In the genomic region with DNA sequence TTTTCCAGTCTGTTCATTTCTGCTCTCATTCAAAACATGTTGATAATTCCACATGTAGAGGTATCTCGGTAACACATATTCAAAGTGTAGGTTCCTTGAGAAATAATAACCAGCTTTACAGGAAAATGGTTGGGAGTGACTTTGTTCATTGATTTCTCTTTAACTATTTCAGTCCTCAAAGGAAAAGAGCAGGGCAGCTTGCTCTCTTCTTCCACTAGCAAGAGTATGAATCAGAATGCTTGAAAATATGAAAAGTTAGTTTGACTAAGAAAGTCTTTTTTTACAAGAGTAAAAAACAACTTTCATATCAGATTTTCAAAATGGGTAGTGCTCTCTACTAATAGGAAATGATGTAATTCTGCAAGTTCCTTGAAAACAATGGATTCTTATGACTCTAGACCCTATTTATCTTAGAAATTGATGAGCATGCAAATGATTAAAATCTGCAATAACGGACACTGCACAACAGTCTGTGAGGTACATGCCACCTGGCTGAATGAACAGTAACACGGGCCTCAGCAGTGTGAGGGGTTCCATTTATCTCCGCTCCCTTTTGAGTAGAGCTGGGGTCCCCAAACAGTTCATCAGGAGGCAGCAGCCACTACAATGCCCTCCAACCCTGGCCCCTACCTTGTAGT, we compare ENCODE assay signal across 27 cellular contexts.
DNase-seq lines count a peak whose midpoint lies in the region; ATAC-seq and TF ChIP-seq lines count a peak whose summit lies in the region.
"Had no signal": no experiment of that assay in that cellular context is flagged by ENCODE, and none has a peak within 500 bp of the region (broad histone marks: within the 10 kb centered on the region; RNA-seq: fewer than 3 reads in every experiment).

No MANE protein-coding gene starts in this region.

- H3K4me1 ChIP-seq in breast epithelium (peaks cover 0 to under 1% of the 10 kb centered on the region in 2 donors), mammary epithelial cell (ENCODE audit: insufficient read depth, low read length) (peaks cover 5% of the 10 kb centered on the region), hepatocyte (ENCODE audit: insufficient read depth) (peaks cover 31% of the 10 kb centered on the region), subcutaneous abdominal adipose tissue (ENCODE audit: control insufficient read depth in 5 of 5, insufficient read depth in 5 of 5, low read length in 5 of 5) (peaks cover 0 to 16% (median 4%) of the 10 kb centered on the region in 5 donors)
- H3K4me1 ChIP-seq: BLaER1 had no signal

- no peak for ATAC-seq in WTC11
- ATAC-seq in activated CD8-positive, alpha-beta T cell treated with anti-CD3 and anti-CD28 coated beads, Interleukin-2, amount 10 ng/mL, durations not matched to agents 7 days and 5 days: no peak
- ATAC-seq: activated T-cell treated with anti-CD3 and anti-CD28 coated beads, Interleukin-2, amount 50 U/mL, for 4 hours; left colon had no signal

- H3K9me2 ChIP-seq in hepatocyte (replicated peaks; ENCODE audit: insufficient read depth): no peaks in the 10 kb centered on the region

- H3K9me3 ChIP-seq in breast epithelium (no peaks in the 10 kb centered on the region), mammary epithelial cell (replicated peaks; ENCODE audit: insufficient read depth, low read length) (no peaks in the 10 kb centered on the region), hepatocyte (ENCODE audit: low read depth) (no peaks in the 10 kb centered on the region), subcutaneous abdominal adipose tissue (ENCODE audit: control insufficient read depth in 5 of 5, low read length in 5 of 5) (no peaks in the 10 kb centered on the region)
- H3K9me3 ChIP-seq: esophagus squamous epithelium, Peyer's patch, stomach, tibial artery had no signal

- dilution Hi-C loops in mammary epithelial cell (cut with HindIII; ENCODE audit: low sequenced_read_pairs): no loop called here

- no peak for TF ChIP-seq POLR2A in breast epithelium (IDR thresholded peaks at IDR 0.05)

- intact Hi-C loops in breast epithelium (cut with DNase I; ENCODE audit: low total_unique reads) (no loop called here), mammary epithelial cell (cut with micrococcal nuclease) (no loop called here)

- H3K9ac ChIP-seq in mammary epithelial cell (ENCODE audit: insufficient read depth, low read length) (no peak overlapping the region), subcutaneous abdominal adipose tissue (ENCODE audit: low read length in 5 of 5) (no peak overlapping the region)
- H3K9ac ChIP-seq: BLaER1 had no signal

- H3K36me3 Mint-ChIP-seq in WTC11: peaks cover 18% of the 10 kb centered on the region
- peaks cover 2% of the 10 kb centered on the region for H3K36me3 Mint-ChIP-seq in activated CD8-positive, alpha-beta T cell treated with anti-CD3 and anti-CD28 coated beads, Interleukin-2, amount 10 ng/mL, durations not matched to agents 7 days and 5 days (ENCODE audit: low read depth)
- H3K36me3 Mint-ChIP-seq: activated naive CD8-positive, alpha-beta T cell; immature natural killer cell had no signal

- H3K4me3 ChIP-seq in breast epithelium: no peak overlapping the region
- no peak overlapping the region for H3K4me3 ChIP-seq in mammary epithelial cell (replicated peaks in 1 of 3; ENCODE audit: insufficient read depth in 1 of 3, low read depth in 2 of 3, low read length in 3 of 3)
- H3K4me3 ChIP-seq in hepatocyte: no peak overlapping the region
- no peak overlapping the region for H3K4me3 ChIP-seq in subcutaneous abdominal adipose tissue (ENCODE audit: low read depth in 1 of 5, low read length in 5 of 5)
- H3K4me3 ChIP-seq: BLaER1, esophagus squamous epithelium, Peyer's patch, skin epidermis, stomach, tibial artery had no signal

- H2AFZ ChIP-seq in mammary epithelial cell (ENCODE audit: low read depth, low read length): no peak overlapping the region
- H2AFZ ChIP-seq in hepatocyte: no peak overlapping the region

- in situ Hi-C loops in mammary epithelial cell (cut with MboI; ENCODE audit: low sequenced_read_pairs in 2 of 2): no loop called here

- DNase-seq in breast epithelium (ENCODE audit: low spot score in 2 of 2) (no peak), mammary epithelial cell (no peak), WTC11 (ENCODE audit: low spot score) (no peak), hepatocyte (ENCODE audit: low spot score) (no peak), NAMALWA (ENCODE audit: low spot score) (no peak)
- no peak for DNase-seq in activated CD8-positive, alpha-beta T cell treated with anti-CD3 and anti-CD28 coated beads, Interleukin-2, amount 10 ng/mL, durations not matched to agents 7 days and 5 days
- DNase-seq: activated CD4-positive, CD25-positive, alpha-beta regulatory T cell; activated T-cell treated with anti-CD3 and anti-CD28 coated beads, Interleukin-2, amount 50 U/mL, for 4 hours; aorta; central memory CD4-positive, alpha-beta T cell; esophagus squamous epithelium; GOT3; hippocampal formation; immature natural killer cell; left colon; naive B cell; NCI-H2029; NCI-H226; Peyer's patch; SIG-M5; stomach; tibial artery had no signal

- no TSS peak for BruUV-seq in mammary epithelial cell (replicated peaks; lab: Mats Ljungman, UMichigan)

- WGBS in mammary epithelial cell (ENCODE audit: low coverage, missing lambda C conversion rate): 96% methylated on average over 4 of the region's 4 CpGs
- 89% methylated on average over 4 of the region's 4 CpGs for WGBS in hepatocyte (ENCODE audit: low lambda C conversion rate, missing lambda C conversion rate)

- CTCF ChIA-PET in mammary epithelial cell (lab: Charles Lee; ENCODE audit: low non-redundant PET): no interaction called here
- CTCF ChIA-PET in WTC11 (lab: Charles Lee): no interaction called here
- CTCF ChIA-PET in activated CD8-positive, alpha-beta T cell treated with anti-CD3 and anti-CD28 coated beads, Interleukin-2, amount 10 ng/mL, durations not matched to agents 7 days and 5 days (lab: Charles Lee): no interaction called here

- H3K79me2 ChIP-seq in mammary epithelial cell (ENCODE audit: insufficient read depth, low read length) (peaks cover 22% of the 10 kb centered on the region), hepatocyte (peaks cover 31% of the 10 kb centered on the region)

- no peak overlapping the region for H3K4me3 Mint-ChIP-seq in WTC11
- H3K4me3 Mint-ChIP-seq in activated CD8-positive, alpha-beta T cell treated with anti-CD3 and anti-CD28 coated beads, Interleukin-2, amount 10 ng/mL, durations not matched to agents 7 days and 5 days: no peak overlapping the region
- H3K4me3 Mint-ChIP-seq: activated naive CD8-positive, alpha-beta T cell; activated T-cell treated with anti-CD3 and anti-CD28 coated beads, Interleukin-2, amount 50 U/mL, for 4 hours; dendritic cell treated with granulocyte-macrophage colony-stimulating factor and Interleukin-4, amounts not matched to agents 40 ng/mL and 50 ng/mL, for 4 days; immature natural killer cell; naive B cell had no signal

- H3K27me3 Mint-ChIP-seq in WTC11 (ENCODE audit: low read depth): no peaks in the 10 kb centered on the region
- no peaks in the 10 kb centered on the region for H3K27me3 Mint-ChIP-seq in activated CD8-positive, alpha-beta T cell treated with anti-CD3 and anti-CD28 coated beads, Interleukin-2, amount 10 ng/mL, durations not matched to agents 7 days and 5 days (ENCODE audit: low read depth)
- H3K27me3 Mint-ChIP-seq: activated naive CD8-positive, alpha-beta T cell; naive B cell had no signal

- H3K36me3 ChIP-seq in breast epithelium (no peaks in the 10 kb centered on the region), mammary epithelial cell (ENCODE audit: insufficient read depth, low read length) (peaks cover 20% of the 10 kb centered on the region), hepatocyte (replicated peaks; ENCODE audit: insufficient read depth, low read depth) (no peaks in the 10 kb centered on the region), subcutaneous abdominal adipose tissue (ENCODE audit: control insufficient read depth in 5 of 5, insufficient read depth in 5 of 5, low read length in 5 of 5) (peaks cover 0 to 15% (median 5%) of the 10 kb centered on the region in 5 donors)
- H3K36me3 ChIP-seq: Peyer's patch had no signal

- no peaks in the 10 kb centered on the region for H3K27me3 ChIP-seq in breast epithelium
- no peaks in the 10 kb centered on the region for H3K27me3 ChIP-seq in mammary epithelial cell (ENCODE audit: insufficient read depth, low read length)
- H3K27me3 ChIP-seq in hepatocyte: no peaks in the 10 kb centered on the region
- no peaks in the 10 kb centered on the region for H3K27me3 ChIP-seq in subcutaneous abdominal adipose tissue (ENCODE audit: control insufficient read depth in 5 of 5, insufficient read depth in 4 of 5, low read length in 5 of 5)
- H3K27me3 ChIP-seq: BLaER1, esophagus squamous epithelium, Peyer's patch, stomach, tibial artery had no signal

- H3K27ac Mint-ChIP-seq in WTC11: 0 out of 2 replicates have a peak overlapping the region, but pooled peaks have one; percentile 15
- no peak overlapping the region for H3K27ac Mint-ChIP-seq in activated CD8-positive, alpha-beta T cell treated with anti-CD3 and anti-CD28 coated beads, Interleukin-2, amount 10 ng/mL, durations not matched to agents 7 days and 5 days
- H3K27ac Mint-ChIP-seq: activated naive CD8-positive, alpha-beta T cell; dendritic cell treated with granulocyte-macrophage colony-stimulating factor and Interleukin-4, amounts not matched to agents 40 ng/mL and 50 ng/mL, for 4 days; immature natural killer cell; naive B cell had no signal

- no peak for TF ChIP-seq CTCF in breast epithelium (IDR thresholded peaks at IDR 0.05)
- TF ChIP-seq CTCF in mammary epithelial cell (conservative IDR thresholded peaks at IDR 0.05 in 1 of 2, IDR thresholded peaks at IDR 0.05 in 1 of 2; ENCODE audit: extremely low read depth in 1 of 2, insufficient read depth in 1 of 2, low read depth in 1 of 2, low read length in 2 of 2): no peak
- no peak for TF ChIP-seq CTCF in WTC11 (IDR thresholded peaks at IDR 0.05)
- TF ChIP-seq CTCF in hepatocyte (IDR thresholded peaks at IDR 0.05; ENCODE audit: poor library complexity): no peak

- H4K20me1 ChIP-seq in mammary epithelial cell (ENCODE audit: insufficient read depth, low read length) (no peaks in the 10 kb centered on the region), hepatocyte (ENCODE audit: insufficient read depth, poor library complexity, severe bottlenecking) (no peaks in the 10 kb centered on the region)
- H4K20me1 ChIP-seq: BLaER1 had no signal

- POLR2A ChIA-PET in WTC11 (lab: Charles Lee): no interaction called here
- POLR2A ChIA-PET in activated CD8-positive, alpha-beta T cell treated with anti-CD3 and anti-CD28 coated beads, Interleukin-2, amount 10 ng/mL, durations not matched to agents 7 days and 5 days (lab: Charles Lee): no interaction called here

- peak overlapping the region; percentile 30 to 37 for H3K27ac ChIP-seq in breast epithelium
- H3K27ac ChIP-seq in mammary epithelial cell (ENCODE audit: insufficient read depth, low read depth, low read length): no peak overlapping the region
- peak overlapping the region; percentile 79 for H3K27ac ChIP-seq in hepatocyte
- peak overlapping the region; percentile 47 for H3K27ac ChIP-seq in subcutaneous abdominal adipose tissue (ENCODE audit: low read depth, low read length)
- H3K27ac ChIP-seq: BLaER1, esophagus squamous epithelium, skin epidermis, tibial artery had no signal

- H3K9me3 Mint-ChIP-seq in WTC11: peaks cover 9% of the 10 kb centered on the region
- no peaks in the 10 kb centered on the region for H3K9me3 Mint-ChIP-seq in activated CD8-positive, alpha-beta T cell treated with anti-CD3 and anti-CD28 coated beads, Interleukin-2, amount 10 ng/mL, durations not matched to agents 7 days and 5 days (ENCODE audit: insufficient read depth)
- H3K9me3 Mint-ChIP-seq: dendritic cell treated with granulocyte-macrophage colony-stimulating factor and Interleukin-4, amounts not matched to agents 40 ng/mL and 50 ng/mL, for 4 days; immature natural killer cell had no signal

- H3K4me1 Mint-ChIP-seq in WTC11: peaks cover 21% of the 10 kb centered on the region
- H3K4me1 Mint-ChIP-seq in activated CD8-positive, alpha-beta T cell treated with anti-CD3 and anti-CD28 coated beads, Interleukin-2, amount 10 ng/mL, durations not matched to agents 7 days and 5 days (ENCODE audit: low read depth): no peaks in the 10 kb centered on the region
- H3K4me1 Mint-ChIP-seq: immature natural killer cell, naive B cell had no signal

- H3K4me2 ChIP-seq in mammary epithelial cell (ENCODE audit: insufficient read depth, low read depth, low read length): no peak overlapping the region
- H3K4me2 ChIP-seq in hepatocyte: peak overlapping the region; percentile 36
- H3K4me2 ChIP-seq: BLaER1 had no signal
